Comparison of ENCODE assay signal across 1 cellular context in genomic region chr2:219177594-219178376, GRCh38.
TF ChIP-seq lines count a peak whose summit lies in the region.

Gene RETREG2, plus strand, starts transcription at chr2:219178275. Its CDS starts 78 bp downstream, at chr2:219178353.

TF ChIP-seq in K562, 482 proteins besides CTCF, POLR2A, EP300 and RAD21 (continued from another document and continues in another):
- peak; percentile 28 for TF ChIP-seq ASH1L (IDR thresholded peaks at IDR 0.05; ENCODE audit: borderline replicate concordance, low read depth, partially characterized antibody)
- 0 out of 2 replicates have a peak, but pooled peaks have one; percentile 37 for TF ChIP-seq LEF1 (IDR thresholded peaks at IDR 0.05)
- no peak for TF ChIP-seq GATA2 (CRISPR knock-in tag; IDR thresholded peaks at IDR 0.05)
- no peak for TF ChIP-seq SMARCB1 (IDR thresholded peaks at IDR 0.05; ENCODE audit: insufficient read length, low read depth)
- TF ChIP-seq ZNF407 (IDR thresholded peaks at IDR 0.05; ENCODE audit: low read depth): no peak
- no peak for TF ChIP-seq BRF1 (IDR thresholded peaks at IDR 0.05; ENCODE audit: borderline replicate concordance, extremely low read depth, insufficient read length)
- TF ChIP-seq MLLT1 (IDR thresholded peaks at IDR 0.05): peak in 1 of 2 experiments; percentile 75; a peak in 1 of 4 replicates
- TF ChIP-seq EGR1 (conservative IDR thresholded peaks at IDR 0.05): no peak
- no peak for TF ChIP-seq STAT5A (IDR thresholded peaks at IDR 0.05; ENCODE audit: borderline replicate concordance, low read length)
- TF ChIP-seq FOXA1 (IDR thresholded peaks at IDR 0.05; ENCODE audit: borderline replicate concordance): no peak
- TF ChIP-seq HOXB6 (CRISPR knock-in tag; IDR thresholded peaks at IDR 0.05; ENCODE audit: borderline replicate concordance): no peak
- peak; percentile 36 for TF ChIP-seq NCOR1 (IDR thresholded peaks at IDR 0.05)
- TF ChIP-seq ZBTB2 (IDR thresholded peaks at IDR 0.05): peak; percentile 56; the same call in 1 of the 2 replicates
- no peak for TF ChIP-seq FUS (optimal IDR thresholded peaks at IDR 0.05; ENCODE audit: low read depth, low read length)
- TF ChIP-seq PTRF (tag; IDR thresholded peaks at IDR 0.05): no peak
- TF ChIP-seq TSC22D4 (tag; IDR thresholded peaks at IDR 0.05): no peak
- TF ChIP-seq SIRT6 (IDR thresholded peaks at IDR 0.05; ENCODE audit: low read depth, low read length): no peak
- TF ChIP-seq ZNF780A (CRISPR knock-in tag; IDR thresholded peaks at IDR 0.05): no peak
- TF ChIP-seq, protein P1, sequence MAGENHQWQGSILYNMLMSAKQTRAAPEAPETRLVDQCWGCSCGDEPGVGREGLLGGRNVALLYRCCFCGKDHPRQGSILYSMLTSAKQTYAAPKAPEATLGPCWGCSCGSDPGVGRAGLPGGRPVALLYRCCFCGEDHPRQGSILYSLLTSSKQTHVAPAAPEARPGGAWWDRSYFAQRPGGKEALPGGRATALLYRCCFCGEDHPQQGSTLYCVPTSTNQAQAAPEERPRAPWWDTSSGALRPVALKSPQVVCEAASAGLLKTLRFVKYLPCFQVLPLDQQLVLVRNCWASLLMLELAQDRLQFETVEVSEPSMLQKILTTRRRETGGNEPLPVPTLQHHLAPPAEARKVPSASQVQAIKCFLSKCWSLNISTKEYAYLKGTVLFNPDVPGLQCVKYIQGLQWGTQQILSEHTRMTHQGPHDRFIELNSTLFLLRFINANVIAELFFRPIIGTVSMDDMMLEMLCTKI (IDR thresholded peaks at IDR 0.05; ENCODE audit: partially characterized antibody): no peak
- TF ChIP-seq ZNF398 (CRISPR knock-in tag; IDR thresholded peaks at IDR 0.05): no peak
- no peak for TF ChIP-seq MXI1 (IDR thresholded peaks at IDR 0.05; ENCODE audit: low read depth, low read length)
- no peak for TF ChIP-seq PHB2 (IDR thresholded peaks at IDR 0.05; ENCODE audit: low read depth)
- TF ChIP-seq HNRNPK (IDR thresholded peaks at IDR 0.05; ENCODE audit: low read depth, low read length, poor library complexity, severe bottlenecking): no peak
- no peak for TF ChIP-seq U2AF1 (optimal IDR thresholded peaks at IDR 0.05; ENCODE audit: low read depth, low read length)
- no peak for TF ChIP-seq RBM14 (IDR thresholded peaks at IDR 0.05; ENCODE audit: borderline replicate concordance, insufficient read depth, low read depth, low read length)
- TF ChIP-seq, protein P2, sequence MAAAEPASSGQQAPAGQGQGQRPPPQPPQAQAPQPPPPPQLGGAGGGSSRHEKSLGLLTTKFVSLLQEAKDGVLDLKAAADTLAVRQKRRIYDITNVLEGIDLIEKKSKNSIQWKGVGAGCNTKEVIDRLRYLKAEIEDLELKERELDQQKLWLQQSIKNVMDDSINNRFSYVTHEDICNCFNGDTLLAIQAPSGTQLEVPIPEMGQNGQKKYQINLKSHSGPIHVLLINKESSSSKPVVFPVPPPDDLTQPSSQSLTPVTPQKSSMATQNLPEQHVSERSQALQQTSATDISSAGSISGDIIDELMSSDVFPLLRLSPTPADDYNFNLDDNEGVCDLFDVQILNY (CRISPR knock-in tag; IDR thresholded peaks at IDR 0.05): no peak
- TF ChIP-seq ZBTB12 (CRISPR knock-in tag; IDR thresholded peaks at IDR 0.05): no peak
- TF ChIP-seq, protein P3, sequence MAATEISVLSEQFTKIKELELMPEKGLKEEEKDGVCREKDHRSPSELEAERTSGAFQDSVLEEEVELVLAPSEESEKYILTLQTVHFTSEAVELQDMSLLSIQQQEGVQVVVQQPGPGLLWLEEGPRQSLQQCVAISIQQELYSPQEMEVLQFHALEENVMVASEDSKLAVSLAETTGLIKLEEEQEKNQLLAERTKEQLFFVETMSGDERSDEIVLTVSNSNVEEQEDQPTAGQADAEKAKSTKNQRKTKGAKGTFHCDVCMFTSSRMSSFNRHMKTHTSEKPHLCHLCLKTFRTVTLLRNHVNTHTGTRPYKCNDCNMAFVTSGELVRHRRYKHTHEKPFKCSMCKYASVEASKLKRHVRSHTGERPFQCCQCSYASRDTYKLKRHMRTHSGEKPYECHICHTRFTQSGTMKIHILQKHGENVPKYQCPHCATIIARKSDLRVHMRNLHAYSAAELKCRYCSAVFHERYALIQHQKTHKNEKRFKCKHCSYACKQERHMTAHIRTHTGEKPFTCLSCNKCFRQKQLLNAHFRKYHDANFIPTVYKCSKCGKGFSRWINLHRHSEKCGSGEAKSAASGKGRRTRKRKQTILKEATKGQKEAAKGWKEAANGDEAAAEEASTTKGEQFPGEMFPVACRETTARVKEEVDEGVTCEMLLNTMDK (IDR thresholded peaks at IDR 0.05; ENCODE audit: borderline replicate concordance, insufficient read depth, low read depth, low read length, poor library complexity, severe bottlenecking): peak; percentile 78
- TF ChIP-seq KHSRP (IDR thresholded peaks at IDR 0.05): no peak
- no peak for TF ChIP-seq ZNF121 (CRISPR knock-in tag; conservative IDR thresholded peaks at IDR 0.05)
- peak in 1 of 2 experiments; percentile 51; a peak in 1 of 4 replicates for TF ChIP-seq HDAC1 (IDR thresholded peaks at IDR 0.05)
- TF ChIP-seq CTBP1 (IDR thresholded peaks at IDR 0.05; ENCODE audit: borderline replicate concordance): 0 out of 2 replicates have a peak, but pooled peaks have one; percentile 30
- no peak for TF ChIP-seq HNRNPH1 (optimal IDR thresholded peaks at IDR 0.05; ENCODE audit: low read depth, low read length)
- no peak for TF ChIP-seq PHF21A (IDR thresholded peaks at IDR 0.05; ENCODE audit: borderline replicate concordance, low read depth)
- no peak for TF ChIP-seq NELFE (IDR thresholded peaks at IDR 0.05; ENCODE audit: insufficient read depth, insufficient read length)
- TF ChIP-seq ZNF77 (CRISPR knock-in tag; IDR thresholded peaks at IDR 0.05): no peak
- no peak for TF ChIP-seq WHSC1 (IDR thresholded peaks at IDR 0.05; ENCODE audit: low read length)
- TF ChIP-seq PRPF4 (IDR thresholded peaks at IDR 0.05; ENCODE audit: insufficient read depth, low read depth, low read length, poor library complexity, severe bottlenecking): no peak
- TF ChIP-seq KDM1A (IDR thresholded peaks at IDR 0.05): no peak
- TF ChIP-seq RB1 (IDR thresholded peaks at IDR 0.05; ENCODE audit: low read depth): no peak
- TF ChIP-seq ZNF165 (CRISPR knock-in tag; IDR thresholded peaks at IDR 0.05; ENCODE audit: borderline replicate concordance): no peak
- no peak for TF ChIP-seq TFAM (CRISPR knock-in tag; conservative IDR thresholded peaks at IDR 0.05)
- TF ChIP-seq ZBTB33 (CRISPR knock-in tag; IDR thresholded peaks at IDR 0.05): no peak
- 0 out of 4 replicates have a peak, but pooled peaks of 1 of the 2 experiments have one; percentile 8 for TF ChIP-seq NONO (IDR thresholded peaks at IDR 0.05; ENCODE audit: low read depth in 2 of 2, low read length in 1 of 2)
